In the genomic region with DNA sequence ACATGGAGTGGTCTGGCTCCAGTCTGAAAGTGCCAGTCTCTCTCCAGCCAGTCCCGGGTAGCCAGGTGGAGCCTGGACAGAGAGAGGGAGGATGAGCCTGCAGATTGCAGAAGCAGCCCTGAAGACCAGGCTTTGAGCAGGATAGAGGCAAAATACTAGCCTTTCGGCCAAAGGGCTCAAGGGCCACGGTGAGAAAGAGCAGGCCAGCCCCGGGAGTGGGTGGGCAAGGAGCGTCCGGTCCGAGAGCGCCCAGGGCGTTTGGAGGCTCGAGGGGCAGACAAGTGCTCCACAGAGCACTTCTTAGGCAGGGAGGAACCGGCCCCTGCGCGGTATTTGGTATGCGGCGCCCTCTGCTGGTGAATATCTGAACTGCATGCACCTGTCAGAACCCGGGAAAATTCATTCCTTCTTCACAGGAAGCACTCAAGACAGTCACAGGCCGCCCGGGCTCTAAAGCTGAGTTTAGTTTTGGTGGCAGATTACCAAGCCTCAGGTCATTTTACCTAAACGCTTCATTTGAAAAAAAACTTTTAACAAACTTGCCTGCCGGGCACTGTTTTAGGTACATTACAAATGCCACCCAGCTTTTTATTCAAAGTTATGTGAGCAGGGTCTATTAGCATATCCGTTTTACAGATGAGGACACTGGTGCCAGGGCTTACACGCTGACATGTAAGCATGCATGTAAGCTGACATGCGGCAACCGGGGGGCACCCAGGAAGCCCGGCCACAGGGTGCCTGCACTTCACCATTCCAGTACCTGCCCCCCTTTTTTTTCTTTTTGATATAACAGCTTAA, we compare ENCODE assay signal across 8 cellular contexts.
A peak's percentile ranks its signal among the peaks of the same experiment; 100 is the strongest.
DNase-seq lines count a peak whose midpoint lies in the region; ATAC-seq and TF ChIP-seq lines count a peak whose summit lies in the region.

No MANE protein-coding gene starts in this region.

- ATAC-seq in HG03439 (IDR thresholded peaks at IDR 0.05; ENCODE audit: unreplicated experiment) (peak; percentile 79), memory B cell (ENCODE audit: low read depth) (peak; percentile 41), HG02970 (IDR thresholded peaks at IDR 0.05; ENCODE audit: low FRiP score, unreplicated experiment) (no peak)

- in situ Hi-C loops in GM13976 (cut with MboI; ENCODE audit: low sequenced_read_pairs, unreplicated experiment), result loop anchor here (10.0 kb wide), 1 partner anchor 261 kb away; no protein-coding TSS in a partner anchor

- H3K4me3 Mint-ChIP-seq in memory B cell, result peak overlapping the region; percentile 43

- H3K36me3 Mint-ChIP-seq in memory B cell, result peaks cover 17% of the 10 kb centered on the region

- no peak overlapping the region for H3K27ac Mint-ChIP-seq in memory B cell

- DNase-seq in GM13976 (ENCODE audit: low spot score) (peak; percentile 84), NCI-H526 (lab: John Stamatoyannopoulos, UW) (peak; percentile 39 to 73), memory B cell (ENCODE audit: low spot score in 2 of 2) (peak; percentile 23 to 26)
- DNase-seq in activated CD4-positive, alpha-beta T cell treated with anti-CD3 and anti-CD28 coated beads, Interleukin-2, amount 50 U/mL, for 24 hours (ENCODE audit: low read depth in 1 of 2, low spot score in 1 of 2), result peak; percentile 51 to 60
- DNase-seq in effector CD8-positive, alpha-beta T cell (lab: John Stamatoyannopoulos, UW), result peak; percentile 33
- DNase-seq in stimulated activated CD8-positive, alpha-beta memory T cell treated with anti-CD3 and anti-CD28 coated beads, Interleukin-4, amount 100 ng/mL, for 1 hour (ENCODE audit: low read depth in 2 of 2, low spot score in 1 of 2), result peak; percentile 21 to 31

- peaks cover 23% of the 10 kb centered on the region for H3K9me3 Mint-ChIP-seq in memory B cell

- TF ChIP-seq CTCF in GM13976 (IDR thresholded peaks at IDR 0.05; ENCODE audit: borderline replicate concordance, control extremely low read depth, extremely low read depth, insufficient read depth, missing control alignments), result peak; percentile 88

- no peaks in the 10 kb centered on the region for H3K4me1 Mint-ChIP-seq in memory B cell

- peaks cover 17% of the 10 kb centered on the region for H3K27me3 Mint-ChIP-seq in memory B cell

Comparison
In these comparisons a context has a peak if more than half of its experiments do, and no peak if none do; other contexts are left out.
1. DNase-seq: peak in every context shown above with its lines; median percentile 84 in GM13976; 56 in NCI-H526; 56 in activated CD4-positive, alpha-beta T cell treated with anti-CD3 and anti-CD28 coated beads, Interleukin-2, amount 50 U/mL, for 24 hours; 33 in effector CD8-positive, alpha-beta T cell; 26 in stimulated activated CD8-positive, alpha-beta memory T cell treated with anti-CD3 and anti-CD28 coated beads, Interleukin-4, amount 100 ng/mL, for 1 hour; 24 in memory B cell.